In the genomic region with DNA sequence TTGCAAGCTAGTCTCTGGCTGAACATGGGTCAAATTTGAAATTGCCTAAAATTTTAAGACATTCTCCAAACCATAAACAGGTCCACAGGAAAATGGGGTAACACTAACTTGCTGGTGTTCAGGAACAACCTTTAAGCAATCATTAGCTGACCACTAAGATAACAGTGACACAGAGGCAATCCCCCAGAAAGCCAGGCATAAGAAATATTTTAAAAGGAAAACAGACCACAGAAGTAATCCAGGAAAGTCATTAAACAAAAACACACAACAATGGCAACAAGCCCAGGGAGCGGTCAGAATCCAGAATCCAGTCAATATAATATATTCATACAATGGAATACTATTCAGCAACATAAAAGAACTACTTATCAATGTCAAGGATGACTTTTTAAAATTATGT, we compare ENCODE assay signal across 23 cellular contexts.
"Had no signal": no experiment of that assay in that cellular context is flagged by ENCODE, and none has a peak within 500 bp of the region (broad histone marks: within the 10 kb centered on the region; RNA-seq: fewer than 3 reads in every experiment).

No MANE protein-coding gene starts in this region.

- H3K4me3 ChIP-seq: body of pancreas, cardiac muscle cell, esophagus squamous epithelium, left lung, prostate gland, right atrium auricular region, thyroid gland, upper lobe of right lung had no signal

- FAIRE-seq: kidney had no signal

- H3K36me3 ChIP-seq: cardiac muscle cell, esophagus squamous epithelium, left lung, prostate gland, right atrium auricular region, thyroid gland, upper lobe of right lung had no signal

- H3K4me1 ChIP-seq: left lung, prostate gland, right atrium auricular region had no signal

- H3K27ac ChIP-seq: body of pancreas, cardiac muscle cell, esophagus squamous epithelium, foreskin keratinocyte, left lung, prostate gland, right atrium auricular region, thyroid gland, upper lobe of right lung had no signal

- H3K27me3 ChIP-seq: body of pancreas, cardiac muscle cell, esophagus squamous epithelium, foreskin keratinocyte, left lung, right atrium auricular region, thyroid gland, upper lobe of right lung had no signal

- DNase-seq: activated CD8-positive, alpha-beta memory T cell treated with anti-CD3 and anti-CD28 coated beads for 24 hours; activated CD8-positive, alpha-beta memory T cell treated with anti-CD3 and anti-CD28 coated beads, Interleukin-2, amount 50 U/mL, for 4 hours; activated naive CD4-positive, alpha-beta T cell treated with Interleukin-2 at 50 U/mL for 16 hours; activated naive CD8-positive, alpha-beta T cell treated with anti-CD3 and anti-CD28 coated beads for 36 hours; activated T-cell treated with anti-CD3 and anti-CD28 coated beads, Interleukin-2, amount 50 U/mL, for 48 hours; amniotic stem cell; body of pancreas; cortex of kidney; endodermal cell; esophagus squamous epithelium; foreskin keratinocyte; kidney; stimulated activated CD4-positive, alpha-beta T cell treated with anti-CD3 and anti-CD28 coated beads, Interleukin-12 subunit alpha, Interleukin-12 subunit beta, amount 100 ng/mL, for 4 hours; substantia nigra; T-helper 1 cell; T-helper 9 cell; thyroid gland; upper lobe of right lung had no signal

- H3K9me3 ChIP-seq: body of pancreas, esophagus squamous epithelium, left lung, prostate gland, right atrium auricular region, thyroid gland, upper lobe of right lung had no signal

- ATAC-seq: body of pancreas; foreskin keratinocyte; left lung; natural killer cell treated with Interleukin-12 subunit alpha and Interleukin-12 subunit beta and Interleukin-15 and Interleukin-18, amount 100 ng/mL, for 72 hours; upper lobe of right lung had no signal
